In the genomic region with DNA sequence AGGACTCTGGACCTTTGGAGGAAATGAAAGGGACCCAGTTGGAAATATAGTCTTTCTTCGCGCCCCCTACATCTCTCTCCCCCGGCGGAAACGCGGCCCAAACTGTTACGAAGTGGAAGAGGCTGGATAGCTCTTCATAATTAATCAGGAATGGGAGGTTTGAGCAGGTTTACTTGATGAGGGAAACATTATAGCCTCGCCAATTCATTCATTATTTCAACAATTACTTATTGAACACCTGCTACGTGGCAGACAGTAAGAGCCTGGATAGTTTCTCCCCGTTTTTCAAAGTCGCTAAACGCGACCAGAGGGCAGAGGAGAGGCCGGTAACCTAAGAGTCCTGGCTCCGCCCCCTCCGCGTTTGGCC, we compare ENCODE assay signal across 8 cellular contexts.
DNase-seq lines count a peak whose midpoint lies in the region; ATAC-seq and FAIRE-seq lines count a peak whose summit lies in the region.

No MANE protein-coding gene starts in this region.

- H3K9me3 Mint-ChIP-seq in activated naive CD8-positive, alpha-beta T cell (ENCODE audit: low read depth), result no peaks in the 10 kb centered on the region
- H3K9me3 Mint-ChIP-seq in stimulated activated naive CD8-positive, alpha-beta T cell treated with anti-CD3 and anti-CD28 coated beads, Interleukin-15, amount 100 ng/mL, for 72 hours, result no peaks in the 10 kb centered on the region

- H3K27ac Mint-ChIP-seq in activated naive CD8-positive, alpha-beta T cell, result peak overlapping the region; percentile 94
- peak overlapping the region; percentile 95 to 96 for H3K27ac Mint-ChIP-seq in stimulated activated naive CD8-positive, alpha-beta T cell treated with anti-CD3 and anti-CD28 coated beads, Interleukin-15, amount 100 ng/mL, for 72 hours

- DNase-seq in GM19240 (ENCODE audit: insufficient read length, low spot score) (peak; percentile 90), iPS-NIHi7 (ENCODE audit: extremely low spot score) (peak; percentile 76), HTR-8/SVneo (ENCODE audit: insufficient read length, low spot score) (no peak)
- DNase-seq in stimulated activated naive CD8-positive, alpha-beta T cell treated with anti-CD3 and anti-CD28 coated beads, Interleukin-15, amount 100 ng/mL, for 72 hours, result no peak

- H3K4me3 Mint-ChIP-seq in activated naive CD8-positive, alpha-beta T cell, result peak overlapping the region; percentile 97
- peak overlapping the region; percentile 97 to 99 for H3K4me3 Mint-ChIP-seq in stimulated activated naive CD8-positive, alpha-beta T cell treated with anti-CD3 and anti-CD28 coated beads, Interleukin-15, amount 100 ng/mL, for 72 hours

- H3K36me3 Mint-ChIP-seq in activated naive CD8-positive, alpha-beta T cell, result no peaks in the 10 kb centered on the region

- peaks cover 15% of the 10 kb centered on the region for H3K27me3 Mint-ChIP-seq in activated naive CD8-positive, alpha-beta T cell
- H3K27me3 Mint-ChIP-seq in stimulated activated naive CD8-positive, alpha-beta T cell treated with anti-CD3 and anti-CD28 coated beads, Interleukin-15, amount 100 ng/mL, for 72 hours, result peaks cover 40% of the 10 kb centered on the region

- no peak for FAIRE-seq in HTR-8/SVneo (lab: Jason Lieb, UNC)

- peaks cover 35% of the 10 kb centered on the region for H3K4me1 Mint-ChIP-seq in activated naive CD8-positive, alpha-beta T cell (ENCODE audit: low read depth)
- peaks cover 38% of the 10 kb centered on the region for H3K4me1 Mint-ChIP-seq in stimulated activated naive CD8-positive, alpha-beta T cell treated with anti-CD3 and anti-CD28 coated beads, Interleukin-15, amount 100 ng/mL, for 72 hours

- ATAC-seq in HG03045 (IDR thresholded peaks at IDR 0.05; ENCODE audit: unreplicated experiment) (peak; percentile 49), GM18517 (IDR thresholded peaks at IDR 0.05; ENCODE audit: unreplicated experiment) (no peak), GM18873 (IDR thresholded peaks at IDR 0.05; ENCODE audit: low FRiP score, unreplicated experiment) (no peak)
- ATAC-seq in stimulated activated naive CD8-positive, alpha-beta T cell treated with anti-CD3 and anti-CD28 coated beads, Interleukin-15, amount 100 ng/mL, for 72 hours, result peak; percentile 71

Comparison
In these comparisons a context has a peak if more than half of its experiments do, and no peak if none do; other contexts are left out.
1. DNase-seq: peak in GM19240 (single experiment) and iPS-NIHi7 (single experiment); none in stimulated activated naive CD8-positive, alpha-beta T cell treated with anti-CD3 and anti-CD28 coated beads, Interleukin-15, amount 100 ng/mL, for 72 hours (0 of 2) and HTR-8/SVneo (single experiment).
2. ATAC-seq: peak in HG03045 (single experiment) and stimulated activated naive CD8-positive, alpha-beta T cell treated with anti-CD3 and anti-CD28 coated beads, Interleukin-15, amount 100 ng/mL, for 72 hours (single experiment); none in GM18517 (single experiment) and GM18873 (single experiment).